9 cellular contexts compared by ENCODE assay signal in the genomic region with DNA sequence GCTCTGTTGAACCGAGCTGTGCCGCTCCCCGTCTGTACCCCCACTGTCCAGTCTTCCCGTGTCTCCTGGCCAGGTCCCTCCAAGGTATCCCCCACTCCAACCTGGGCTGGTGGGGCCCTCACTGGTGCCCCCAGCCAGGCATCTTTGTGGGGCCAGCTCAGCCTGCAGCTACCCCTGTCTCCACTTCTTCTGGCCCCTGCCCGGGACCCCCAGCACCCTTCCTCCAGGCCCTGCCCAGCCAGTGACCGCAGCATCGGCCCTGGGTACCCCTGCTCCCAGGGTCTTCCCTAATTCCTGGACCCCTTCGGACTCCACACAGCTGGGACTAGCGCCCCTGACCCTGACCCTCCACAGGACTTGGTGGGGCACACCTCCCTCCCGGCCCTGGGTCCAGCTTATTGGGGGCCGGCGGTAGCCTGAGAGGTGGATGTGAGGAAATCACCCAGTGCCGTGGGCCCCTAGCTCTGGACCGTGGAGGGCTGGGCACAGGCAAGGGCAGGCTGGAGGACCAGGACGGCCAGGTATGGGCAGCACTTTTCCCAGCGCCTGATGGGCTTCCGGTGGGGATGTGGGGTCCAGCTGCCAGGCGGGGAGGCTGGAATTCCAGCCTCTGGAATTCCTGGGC. TPM values are rescaled to one million over a fixed set of nuclear protein-coding genes. Genes with fewer than 3 reads are reported as not detected.
DNase-seq lines count a peak whose midpoint lies in the region; ATAC-seq and TF ChIP-seq lines count a peak whose summit lies in the region.
"Had no signal": no experiment of that assay in that cellular context is flagged by ENCODE, and none has a peak within 500 bp of the region (broad histone marks: within the 10 kb centered on the region; RNA-seq: fewer than 3 reads in every experiment).

No MANE protein-coding gene starts in this region.

- in situ Hi-C loops in ACHN (cut with HindIII; ENCODE audit: low pct_ligation_motif_present, low pct_unique_long_range_greater_than_20kb, low sequenced_read_pairs): no loop called here

- peaks cover 13 to 45% of the 10 kb centered on the region in 2 donors for H3K4me1 ChIP-seq in adrenal gland (replicated peaks in 1 of 2)
- peaks cover 10 to 33% (median 17%) of the 10 kb centered on the region in 4 donors for H3K4me1 ChIP-seq in liver (ENCODE audit: control insufficient read depth in 4 of 4, insufficient read depth in 4 of 4, low read length in 3 of 4)
- peaks cover 18 to 79% (median 74%) of the 10 kb centered on the region in 5 donors for H3K4me1 ChIP-seq in subcutaneous abdominal adipose tissue (ENCODE audit: control insufficient read depth in 5 of 5, insufficient read depth in 5 of 5, low read length in 5 of 5)

- no peaks in the 10 kb centered on the region for H3K36me3 Mint-ChIP-seq in T-helper 1 cell treated with Interleukin-12 subunit alpha and Interleukin-12 subunit beta and Interleukin-4 antibody, amounts not matched to agents 30 μg/mL and 1 μg/mL, for 36 hours (ENCODE audit: low read depth)

- no peak for TF ChIP-seq POLR2A in adrenal gland (IDR thresholded peaks at IDR 0.05)

- TF ChIP-seq CTCF in adrenal gland (IDR thresholded peaks at IDR 0.05) (no peak), liver (IDR thresholded peaks at IDR 0.05; ENCODE audit: low read depth, low read length, missing input control) (no peak)

- H3K27ac ChIP-seq in adrenal gland (peak overlapping the region in 4 of 5 donors; percentile 32 to 91 (median 73)), liver (ENCODE audit: low read depth in 1 of 2, low read length in 2 of 2) (peak overlapping the region; percentile 52 to 85), subcutaneous abdominal adipose tissue (ENCODE audit: low read depth, low read length) (peak overlapping the region; percentile 85)

- H3K36me3 ChIP-seq in adrenal gland (replicated peaks in 1 of 2) (no peaks in the 10 kb centered on the region), liver (ENCODE audit: control insufficient read depth in 4 of 4, insufficient read depth in 3 of 4, low read depth in 1 of 4, low read length in 3 of 4) (peaks cover 0 to 1% (median 0%) of the 10 kb centered on the region in 4 donors), subcutaneous abdominal adipose tissue (ENCODE audit: control insufficient read depth in 5 of 5, insufficient read depth in 5 of 5, low read length in 5 of 5) (peaks cover 0 to 8% (median 6%) of the 10 kb centered on the region in 5 donors)

- H3K9me3 ChIP-seq in adrenal gland (replicated peaks in 1 of 3): no peaks in the 10 kb centered on the region
- no peaks in the 10 kb centered on the region for H3K9me3 ChIP-seq in liver (ENCODE audit: control insufficient read depth in 4 of 4, low read length in 3 of 4)
- H3K9me3 ChIP-seq in subcutaneous abdominal adipose tissue (ENCODE audit: control insufficient read depth in 5 of 5, low read length in 5 of 5): no peaks in the 10 kb centered on the region

- H3K9ac ChIP-seq in liver (ENCODE audit: low read depth in 1 of 2, low read length in 2 of 2) (no peak overlapping the region), subcutaneous abdominal adipose tissue (ENCODE audit: low read length in 5 of 5) (peak overlapping the region in 3 of 5 donors; percentile 13 to 59 (median 14))

- peak overlapping the region; percentile 51 for H3K4me3 Mint-ChIP-seq in T-helper 1 cell treated with Interleukin-12 subunit alpha and Interleukin-12 subunit beta and Interleukin-4 antibody, amounts not matched to agents 30 μg/mL and 1 μg/mL, for 36 hours

- 59 to 71% (median 69%) methylated on average over 8 to 18 of the region's 18 CpGs for WGBS in adrenal gland, 4 donors
- 76% methylated on average over 18 of the region's 18 CpGs for WGBS in liver

- no peak overlapping the region for H3K4me3 ChIP-seq in adrenal gland
- no peak overlapping the region for H3K4me3 ChIP-seq in liver (ENCODE audit: low read depth in 1 of 3, low read length in 3 of 3)
- peak overlapping the region in 3 of 5 donors; percentile 45 to 54 (median 50) for H3K4me3 ChIP-seq in subcutaneous abdominal adipose tissue (ENCODE audit: low read depth in 1 of 5, low read length in 5 of 5)

- H3K9me3 Mint-ChIP-seq in T-helper 1 cell treated with Interleukin-12 subunit alpha and Interleukin-12 subunit beta and Interleukin-4 antibody, amounts not matched to agents 30 μg/mL and 1 μg/mL, for 36 hours: no peaks in the 10 kb centered on the region

- DNase-seq in T-helper 1 cell: no peak
- DNase-seq in adrenal gland: no peak
- no peak for DNase-seq in ACHN

- peaks cover 22% of the 10 kb centered on the region for H3K4me1 Mint-ChIP-seq in T-helper 1 cell treated with Interleukin-12 subunit alpha and Interleukin-12 subunit beta and Interleukin-4 antibody, amounts not matched to agents 30 μg/mL and 1 μg/mL, for 36 hours (ENCODE audit: low read depth)

- peak overlapping the region; percentile 97 for H3K27ac Mint-ChIP-seq in T-helper 1 cell treated with Interleukin-12 subunit alpha and Interleukin-12 subunit beta and Interleukin-4 antibody, amounts not matched to agents 30 μg/mL and 1 μg/mL, for 36 hours

- no peak for TF ChIP-seq RAD21 in liver (IDR thresholded peaks at IDR 0.05)

- intact Hi-C loops in adrenal gland (cut with DNase I): no loop called here

- H3K27me3 Mint-ChIP-seq in T-helper 1 cell treated with Interleukin-12 subunit alpha and Interleukin-12 subunit beta and Interleukin-4 antibody, amounts not matched to agents 30 μg/mL and 1 μg/mL, for 36 hours (ENCODE audit: low read depth): peaks cover 18% of the 10 kb centered on the region

- H3K27me3 ChIP-seq in adrenal gland (peaks cover 9% of the 10 kb centered on the region), liver (ENCODE audit: control insufficient read depth in 4 of 4, insufficient read depth in 4 of 4, low read length in 3 of 4) (no peaks in the 10 kb centered on the region), subcutaneous abdominal adipose tissue (ENCODE audit: control insufficient read depth in 5 of 5, insufficient read depth in 4 of 5, low read length in 5 of 5) (peaks cover 0 to 13% (median 2%) of the 10 kb centered on the region in 5 donors)

- no peak for ATAC-seq in GM18517 (IDR thresholded peaks at IDR 0.05; ENCODE audit: unreplicated experiment)
- ATAC-seq in GM18907 (IDR thresholded peaks at IDR 0.05; ENCODE audit: unreplicated experiment): no peak

TF ChIP-seq in liver, 16 proteins besides CTCF, POLR2A, EP300 and RAD21:
- no peak for TF ChIP-seq FOXA1 (IDR thresholded peaks at IDR 0.05)
- no peak for TF ChIP-seq YY1 (IDR thresholded peaks at IDR 0.05)
TF ChIP-seq in liver: peak in this region for 0.

RNA-seq across cellular contexts. Expression of a gene that starts 4.1 kb away (rescaled TPM):
- total RNA-seq in adrenal gland (10 to 100 TPM in 3 of 8 donors, 1 to 10 TPM in 5; 1.9 to 20.0 (median 9.3) TPM), liver (1 to 10 TPM; 1.4 to 1.8 TPM)
- polyA plus RNA-seq in adrenal gland (100 to 1,000 TPM in 1 of 3 donors, 10 to 100 TPM in 1, 1 to 10 TPM in 1; 5.9 to 157 (median 80.3) TPM), liver (10 to 100 TPM in 1 of 2 donors, 1 to 10 TPM in 1; 6.0 to 11.4 TPM)
- total RNA-seq: A172 had no signal

RNA-seq across cellular contexts. Expression of a gene that starts 8.0 kb away (rescaled TPM):
- total RNA-seq in adrenal gland: 10 to 100 TPM; 36.4 to 90.6 (median 56.4) TPM
- polyA plus RNA-seq in adrenal gland: 100 to 1,000 TPM in 2 of 3 donors, 1 to 10 TPM in 1; 5.9 to 193 (median 141) TPM
- total RNA-seq in liver: 10 to 100 TPM in 1 of 2 donors, 1 to 10 TPM in 1; 4.3 to 10.9 TPM
- polyA plus RNA-seq in liver: 10 to 100 TPM; 30.6 to 40.0 TPM

RNA-seq across cellular contexts. Expression of a gene that starts 8.4 kb away (rescaled TPM):
- total RNA-seq in adrenal gland (1 to 10 TPM; 1.4 to 6.2 (median 3.4) TPM), liver (1 to 10 TPM; 2.2 to 7.5 TPM)
- polyA plus RNA-seq in adrenal gland (10 to 100 TPM in 2 of 3 donors, under 1 TPM in 1; 0.24 to 19.1 (median 12.7) TPM), liver (1 to 10 TPM in 1 of 2 donors, under 1 TPM in 1; 0.97 to 4.2 TPM)

RNA-seq across cellular contexts. Expression of a gene that starts 43.8 kb away (rescaled TPM):
- total RNA-seq in adrenal gland (10 to 100 TPM in 1 of 8 donors, 1 to 10 TPM in 7; 1.1 to 12.1 (median 1.5) TPM), liver (under 1 TPM; 0.33 to 0.37 TPM)
- polyA plus RNA-seq in adrenal gland (1 to 10 TPM in 2 of 3 donors, not detected in 1; 1.9 to 2.0 TPM), liver (1 to 10 TPM in 1 of 2 donors, not detected in 1; 1.5 TPM)

Comparison
In these comparisons a context has a peak if more than half of its experiments do, and no peak if none do; other contexts are left out.
1. H3K4me3 ChIP-seq: peak in subcutaneous abdominal adipose tissue (3 of 5); none in adrenal gland (0 of 4) and liver (0 of 3).
2. H3K9ac ChIP-seq: peak in subcutaneous abdominal adipose tissue (3 of 5); none in liver (0 of 2).
3. Peak in every context shown above with its lines, with median percentiles within 50 percentile points of each other: H3K27ac ChIP-seq.